ENCODE assay signal across 8 cellular contexts in the genomic region with DNA sequence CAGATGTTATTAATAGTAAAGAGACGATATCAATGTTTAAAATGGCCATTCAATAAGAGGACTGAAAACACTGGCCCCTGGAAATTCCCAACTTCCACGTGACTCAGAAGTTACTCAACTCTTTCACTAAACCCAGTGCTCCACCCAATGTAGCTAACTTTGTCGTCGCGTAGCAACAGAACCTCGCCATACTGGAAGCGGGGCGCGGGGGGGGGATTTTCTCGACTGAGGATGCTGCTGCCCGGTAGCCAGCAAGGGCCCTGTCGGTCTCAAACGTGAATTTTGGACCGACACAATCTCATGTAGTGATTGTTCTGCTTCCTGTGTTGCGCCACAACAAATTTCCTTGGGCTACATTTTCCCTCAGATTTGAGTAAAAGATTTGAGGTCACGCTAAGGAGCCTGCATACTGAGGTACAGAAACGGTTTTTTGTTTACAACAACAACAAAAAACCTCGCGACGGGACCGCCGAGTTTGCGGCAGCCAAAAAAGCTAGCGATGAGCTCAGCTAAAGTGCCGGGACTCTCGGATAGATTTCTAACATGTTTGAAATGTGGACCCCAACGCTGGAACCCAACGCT. TPM values are rescaled to one million over a fixed set of nuclear protein-coding genes. Genes with fewer than 3 reads are reported as not detected.
DNase-seq lines count a peak whose midpoint lies in the region; ATAC-seq and TF ChIP-seq lines count a peak whose summit lies in the region.

No MANE protein-coding gene starts in this region.

- H3K27ac ChIP-seq in temporal lobe (ENCODE audit: low read depth, low read length): peak overlapping the region; percentile 99

- H3K27ac Mint-ChIP-seq in activated naive CD4-positive, alpha-beta T cell treated with anti-CD3 and anti-CD28 coated beads, Interleukin-2, amount 50 U/mL, for 72 hours: peak overlapping the region; percentile 97 to 98

- H3K36me3 Mint-ChIP-seq in activated naive CD4-positive, alpha-beta T cell treated with anti-CD3 and anti-CD28 coated beads, Interleukin-2, amount 50 U/mL, for 72 hours: peaks cover 0 to 5% of the 10 kb centered on the region in 2 donors

- peak; percentile 32 for ATAC-seq in GM21526 (IDR thresholded peaks at IDR 0.05; ENCODE audit: low FRiP score, unreplicated experiment)
- ATAC-seq in SK-N-SH treated with all-trans-retinoic acid at 6 μM for 48 hours: peak; percentile 76
- peak; percentile 42 to 58 for ATAC-seq in activated naive CD4-positive, alpha-beta T cell treated with anti-CD3 and anti-CD28 coated beads, Interleukin-2, amount 50 U/mL, for 72 hours

- DNase-seq in CMK (ENCODE audit: low read depth): peak; percentile 24
- peak; percentile 45 for DNase-seq in KG1 (lab: John Stamatoyannopoulos, UW)
- peak; percentile 57 to 75 for DNase-seq in activated naive CD4-positive, alpha-beta T cell treated with anti-CD3 and anti-CD28 coated beads, Interleukin-2, amount 50 U/mL, for 72 hours (ENCODE audit: low spot score in 2 of 2)
- peak; percentile 95 for DNase-seq in glomerular visceral epithelial cell (ENCODE audit: extremely low spot score)
- DNase-seq in occipital lobe (lab: John Stamatoyannopoulos, UW): peak; percentile 50

- no peaks in the 10 kb centered on the region for H3K9me3 Mint-ChIP-seq in activated naive CD4-positive, alpha-beta T cell treated with anti-CD3 and anti-CD28 coated beads, Interleukin-2, amount 50 U/mL, for 72 hours

TF ChIP-seq in SK-N-SH treated with all-trans-retinoic acid at 6 μM for 48 hours, 23 proteins besides CTCF, POLR2A, EP300 and RAD21:
- TF ChIP-seq PATZ1 (CRISPR knock-in tag; IDR thresholded peaks at IDR 0.05; ENCODE audit: borderline replicate concordance) (peak; percentile 82; the same call in 1 of the 2 replicates), ISL1 (CRISPR knock-in tag; IDR thresholded peaks at IDR 0.05) (no peak)

RNA-seq across cellular contexts. Expression of gene SFR1, which starts 1.0 kb away (rescaled TPM):
- total RNA-seq in activated naive CD4-positive, alpha-beta T cell treated with anti-CD3 and anti-CD28 coated beads, Interleukin-2, amount 50 U/mL, for 72 hours: 10 to 100 TPM; 14.8 to 19.4 TPM
- total RNA-seq in occipital lobe: 20.1 TPM
- 7.6 TPM for total RNA-seq in temporal lobe

RNA-seq across cellular contexts. Expression of gene COL17A1, which starts 35.3 kb away (rescaled TPM):
- total RNA-seq in activated naive CD4-positive, alpha-beta T cell treated with anti-CD3 and anti-CD28 coated beads, Interleukin-2, amount 50 U/mL, for 72 hours: not detected
- total RNA-seq in occipital lobe: not detected
- total RNA-seq in temporal lobe: 0.25 TPM

Comparison
In these comparisons a context has a peak if more than half of its experiments do, and no peak if none do; other contexts are left out.
1. Peak in every context shown above with its lines: DNase-seq, ATAC-seq and H3K27ac ChIP-seq.
2. DNase-seq: peak in every context shown above with its lines; median percentile 95 in glomerular visceral epithelial cell; 66 in activated naive CD4-positive, alpha-beta T cell treated with anti-CD3 and anti-CD28 coated beads, Interleukin-2, amount 50 U/mL, for 72 hours; 50 in occipital lobe; 45 in KG1; 24 in CMK.